In genomic region chr16:56344518-56345405, GRCh38 we compare ENCODE assay signal across 29 cellular contexts.
A peak's percentile ranks its signal among the peaks of the same experiment; 100 is the strongest.
DNase-seq lines count a peak whose midpoint lies in the region; TF ChIP-seq lines count a peak whose summit lies in the region.
"Had no signal": no experiment of that assay in that cellular context is flagged by ENCODE, and none has a peak within 500 bp of the region (broad histone marks: within the 10 kb centered on the region; RNA-seq: fewer than 3 reads in every experiment).

No MANE protein-coding gene starts in this region.

- in situ Hi-C loops in mammary epithelial cell (cut with MboI; ENCODE audit: low sequenced_read_pairs in 2 of 2) = no loop called here

- H3K9me3 Mint-ChIP-seq in MCF 10A (ENCODE audit: unreplicated experiment) = no peaks in the 10 kb centered on the region
- H3K9me3 Mint-ChIP-seq: activated CD4-positive, alpha-beta T cell treated with anti-CD3 and anti-CD28 coated beads, Interleukin-2, amount 10 ng/mL, durations not matched to agents 24 days and 14 days; activated naive CD4-positive, alpha-beta T cell treated with anti-CD3 and anti-CD28 coated beads, Interleukin-2, amount 50 U/mL, for 24 hours; neural crest cell had no signal

- CTCF ChIA-PET in MCF 10A (lab: Yijun Ruan, JAX) (interaction anchor here (0.5 to 1.9 kb wide), 8 partner anchors 10 to 462 kb away, joined by 3 to 18 read pairs (median 4); no protein-coding TSS in a partner anchor), mammary epithelial cell (lab: Charles Lee; ENCODE audit: low non-redundant PET) (no interaction called here)

- H3K4me1 Mint-ChIP-seq in MCF 10A (ENCODE audit: insufficient read depth, unreplicated experiment) = peaks cover 10% of the 10 kb centered on the region
- H3K4me1 Mint-ChIP-seq: activated CD4-positive, alpha-beta T cell treated with anti-CD3 and anti-CD28 coated beads, Interleukin-2, amount 10 ng/mL, durations not matched to agents 24 days and 14 days; activated CD8-positive, alpha-beta memory T cell treated with anti-CD3 and anti-CD28 coated beads, Interleukin-2, amount 10 ng/mL, durations not matched to agents 7 days and 5 days; activated naive CD4-positive, alpha-beta T cell treated with anti-CD3 and anti-CD28 coated beads, Interleukin-2, amount 50 U/mL, for 24 hours; B cell; neural crest cell had no signal

- H3K9me3 ChIP-seq in mammary epithelial cell (replicated peaks; ENCODE audit: insufficient read depth, low read length) (no peaks in the 10 kb centered on the region), liver (ENCODE audit: control insufficient read depth in 4 of 4, low read length in 3 of 4) (no peaks in the 10 kb centered on the region), smooth muscle cell (replicated peaks; ENCODE audit: low read depth) (no peaks in the 10 kb centered on the region)
- H3K9me3 ChIP-seq: esophagus squamous epithelium, SJCRH30, tibial artery had no signal

- no peaks in the 10 kb centered on the region for H3K27me3 Mint-ChIP-seq in MCF 10A (ENCODE audit: insufficient read depth, unreplicated experiment)
- H3K27me3 Mint-ChIP-seq: activated CD4-positive, alpha-beta T cell treated with anti-CD3 and anti-CD28 coated beads, Interleukin-2, amount 10 ng/mL, durations not matched to agents 24 days and 14 days; activated CD8-positive, alpha-beta memory T cell treated with anti-CD3 and anti-CD28 coated beads, Interleukin-2, amount 10 ng/mL, durations not matched to agents 7 days and 5 days; activated naive CD4-positive, alpha-beta T cell treated with anti-CD3 and anti-CD28 coated beads, Interleukin-2, amount 50 U/mL, for 24 hours; B cell had no signal

- intact Hi-C loops in MCF 10A (cut with micrococcal nuclease) (no loop called here), mammary epithelial cell (cut with micrococcal nuclease) (loop anchor here (1.0 kb wide), 1 partner anchor 8 kb away; no protein-coding TSS in a partner anchor), dorsolateral prefrontal cortex (cut with DNase I) (loop anchor here in 1 of 2 donors (10.0 kb wide), 1 partner anchor 500 kb away; no protein-coding TSS in a partner anchor)

- no peaks in the 10 kb centered on the region for H3F3A ChIP-seq in smooth muscle cell (ENCODE audit: low read depth)

- no peak overlapping the region for H3K27ac ChIP-seq in mammary epithelial cell (ENCODE audit: insufficient read depth, low read depth, low read length)
- peak overlapping the region in 35 of 59 donors; percentile 11 to 74 (median 43) for H3K27ac ChIP-seq in dorsolateral prefrontal cortex
- peak overlapping the region; percentile 67 to 79 for H3K27ac ChIP-seq in liver (ENCODE audit: low read depth in 1 of 2, low read length in 2 of 2)
- H3K27ac ChIP-seq in smooth muscle cell (ENCODE audit: low read depth) = peak overlapping the region; percentile 53
- H3K27ac ChIP-seq: 22Rv1, SJCRH30, tibial artery had no signal

- DNase-seq in MCF 10A (ENCODE audit: unreplicated experiment) = peak; percentile 74
- DNase-seq in mammary epithelial cell = no peak
- DNase-seq in dorsolateral prefrontal cortex = no peak
- DNase-seq in smooth muscle cell (lab: John Stamatoyannopoulos, UW; ENCODE audit: unreplicated experiment) = no peak
- DNase-seq in anterior cingulate cortex (lab: John Stamatoyannopoulos, UW) = no peak
- no peak for DNase-seq in T-helper 9 cell
- DNase-seq in NCI-H2107 (lab: John Stamatoyannopoulos, UW) = no peak
- DNase-seq: activated CD4-positive, alpha-beta T cell treated with anti-CD3 and anti-CD28 coated beads, Interleukin-2, amount 10 ng/mL, durations not matched to agents 24 days and 14 days; activated CD8-positive, alpha-beta memory T cell treated with anti-CD3 and anti-CD28 coated beads, Interleukin-2, amount 10 ng/mL, durations not matched to agents 7 days and 5 days; cerebellar nuclear complex; effector CD8-positive, alpha-beta T cell; esophagus squamous epithelium; kidney glomerular epithelial cell; NCI-H1092 treated with DMSO at 0.1 percent for 48 hours; NCI-H1930; NCI-H226; NCI-H748 treated with DMSO at 0.1 percent for 48 hours; SJCRH30; stimulated activated CD4-positive, alpha-beta T cell treated with anti-CD3 and anti-CD28 coated beads, Interleukin-4, amount 100 ng/mL, for 24 hours; stimulated activated naive CD8-positive, alpha-beta T cell treated with anti-CD3 and anti-CD28 coated beads, Interleukin-15, Interleukin-2, amounts not matched to agents 100 U/mL and 50 U/mL, for 24 hours; tibial artery had no signal

- no peak overlapping the region for H3K27ac Mint-ChIP-seq in MCF 10A (ENCODE audit: low read depth, unreplicated experiment)
- H3K27ac Mint-ChIP-seq: activated CD4-positive, alpha-beta T cell treated with anti-CD3 and anti-CD28 coated beads, Interleukin-2, amount 10 ng/mL, durations not matched to agents 24 days and 14 days; activated CD8-positive, alpha-beta memory T cell treated with anti-CD3 and anti-CD28 coated beads, Interleukin-2, amount 10 ng/mL, durations not matched to agents 7 days and 5 days; activated naive CD4-positive, alpha-beta T cell treated with anti-CD3 and anti-CD28 coated beads, Interleukin-2, amount 50 U/mL, for 24 hours; B cell; progenitor cell of endocrine pancreas had no signal

- H3K9ac ChIP-seq in mammary epithelial cell (ENCODE audit: insufficient read depth, low read length) = no peak overlapping the region
- H3K9ac ChIP-seq in liver (ENCODE audit: low read depth in 1 of 2, low read length in 2 of 2) = no peak overlapping the region
- H3K9ac ChIP-seq in smooth muscle cell (ENCODE audit: low read depth) = no peak overlapping the region

- H3K4me2 ChIP-seq in mammary epithelial cell (ENCODE audit: insufficient read depth, low read depth, low read length) (no peak overlapping the region), smooth muscle cell (no peak overlapping the region)

- H3K4me3 Mint-ChIP-seq in MCF 10A (ENCODE audit: unreplicated experiment) = no peak overlapping the region
- H3K4me3 Mint-ChIP-seq: activated CD4-positive, alpha-beta T cell treated with anti-CD3 and anti-CD28 coated beads, Interleukin-2, amount 10 ng/mL, durations not matched to agents 24 days and 14 days; activated CD8-positive, alpha-beta memory T cell treated with anti-CD3 and anti-CD28 coated beads, Interleukin-2, amount 10 ng/mL, durations not matched to agents 7 days and 5 days; activated naive CD4-positive, alpha-beta T cell treated with anti-CD3 and anti-CD28 coated beads, Interleukin-2, amount 50 U/mL, for 24 hours; B cell; neural crest cell had no signal

- H3K36me3 ChIP-seq in mammary epithelial cell (ENCODE audit: insufficient read depth, low read length) (no peaks in the 10 kb centered on the region), liver (ENCODE audit: control insufficient read depth in 4 of 4, insufficient read depth in 3 of 4, low read depth in 1 of 4, low read length in 3 of 4) (peaks cover 0 to 32% (median 9%) of the 10 kb centered on the region in 4 donors), smooth muscle cell (ENCODE audit: low read depth) (no peaks in the 10 kb centered on the region)
- H3K36me3 ChIP-seq: esophagus squamous epithelium, SJCRH30 had no signal

- H3K27me3 ChIP-seq in mammary epithelial cell (ENCODE audit: insufficient read depth, low read length) = no peaks in the 10 kb centered on the region
- no peaks in the 10 kb centered on the region for H3K27me3 ChIP-seq in dorsolateral prefrontal cortex
- H3K27me3 ChIP-seq in liver (ENCODE audit: control insufficient read depth in 4 of 4, insufficient read depth in 4 of 4, low read length in 3 of 4) = no peaks in the 10 kb centered on the region
- H3K27me3 ChIP-seq in smooth muscle cell (ENCODE audit: low read depth) = no peaks in the 10 kb centered on the region
- H3K27me3 ChIP-seq: esophagus squamous epithelium, SJCRH30, tibial artery had no signal

- 54% methylated on average over 4 of the region's 18 CpGs for WGBS in mammary epithelial cell (ENCODE audit: low coverage, missing lambda C conversion rate)
- WGBS in liver = 70% methylated on average over 18 of the region's 18 CpGs
- 68% methylated on average over 18 of the region's 18 CpGs for WGBS in smooth muscle cell (ENCODE audit: low lambda C conversion rate)

- H4K20me1 ChIP-seq in mammary epithelial cell (ENCODE audit: insufficient read depth, low read length) (no peaks in the 10 kb centered on the region), smooth muscle cell (ENCODE audit: low read depth) (no peaks in the 10 kb centered on the region)

- dilution Hi-C loops in mammary epithelial cell (cut with HindIII; ENCODE audit: low sequenced_read_pairs) = no loop called here

- H2AFZ ChIP-seq in mammary epithelial cell (ENCODE audit: low read depth, low read length) = no peak overlapping the region
- no peak overlapping the region for H2AFZ ChIP-seq in smooth muscle cell (ENCODE audit: low read depth)

- no peaks in the 10 kb centered on the region for H3K36me3 Mint-ChIP-seq in MCF 10A (ENCODE audit: insufficient read depth, unreplicated experiment)
- H3K36me3 Mint-ChIP-seq: activated CD8-positive, alpha-beta memory T cell treated with anti-CD3 and anti-CD28 coated beads, Interleukin-2, amount 10 ng/mL, durations not matched to agents 7 days and 5 days; activated naive CD4-positive, alpha-beta T cell treated with anti-CD3 and anti-CD28 coated beads, Interleukin-2, amount 50 U/mL, for 24 hours had no signal

- H3K4me1 ChIP-seq in mammary epithelial cell (ENCODE audit: insufficient read depth, low read length) = peaks cover 25% of the 10 kb centered on the region
- H3K4me1 ChIP-seq in liver (ENCODE audit: control insufficient read depth in 4 of 4, insufficient read depth in 4 of 4, low read length in 3 of 4) = peaks cover 4 to 51% (median 38%) of the 10 kb centered on the region in 4 donors
- H3K4me1 ChIP-seq in smooth muscle cell (ENCODE audit: low read depth) = no peaks in the 10 kb centered on the region
- H3K4me1 ChIP-seq: SJCRH30, tibial artery had no signal

- TF ChIP-seq CTCF in MCF 10A (IDR thresholded peaks at IDR 0.05; ENCODE audit: unreplicated experiment) (no peak), mammary epithelial cell (conservative IDR thresholded peaks at IDR 0.05 in 1 of 2, IDR thresholded peaks at IDR 0.05 in 1 of 2; ENCODE audit: extremely low read depth in 1 of 2, insufficient read depth in 1 of 2, low read depth in 1 of 2, low read length in 2 of 2) (no peak), dorsolateral prefrontal cortex (IDR thresholded peaks at IDR 0.05 in 54 of 56, conservative IDR thresholded peaks at IDR 0.05 in 2 of 56; ENCODE audit: low read depth in 1 of 56, partially characterized antibody in 56 of 56) (no peak), liver (IDR thresholded peaks at IDR 0.05; ENCODE audit: low read depth, low read length, missing input control) (no peak), smooth muscle cell (IDR thresholded peaks at IDR 0.05; ENCODE audit: borderline replicate concordance, insufficient read depth, poor library complexity, severe bottlenecking) (no peak)

- POLR2A ChIA-PET in MCF 10A (lab: Yijun Ruan, JAX) = interaction anchor here (0.6 to 1.7 kb wide), 5 partner anchors 11 to 281 kb away, joined by 3 to 6 read pairs (median 4); partner anchors contain the start of genes MT1E, NUDT21 and OGFOD1

- H3K79me2 ChIP-seq in mammary epithelial cell (ENCODE audit: insufficient read depth, low read length) = no peaks in the 10 kb centered on the region
- H3K79me2 ChIP-seq in smooth muscle cell (ENCODE audit: low read depth) = no peaks in the 10 kb centered on the region

- no peak for TF ChIP-seq RAD21 in liver (IDR thresholded peaks at IDR 0.05)

- BruUV-seq in MCF 10A (replicated peaks; lab: Mats Ljungman, UMichigan) (no TSS peak), mammary epithelial cell (replicated peaks; lab: Mats Ljungman, UMichigan) (no TSS peak)

- H3K4me3 ChIP-seq in mammary epithelial cell (replicated peaks in 1 of 3; ENCODE audit: insufficient read depth in 1 of 3, low read depth in 2 of 3, low read length in 3 of 3) (no peak overlapping the region), dorsolateral prefrontal cortex (no peak overlapping the region), liver (ENCODE audit: low read depth in 1 of 3, low read length in 3 of 3) (no peak overlapping the region), smooth muscle cell (no peak overlapping the region)
- H3K4me3 ChIP-seq: esophagus squamous epithelium, GM12878, SJCRH30, skin epidermis, tibial artery had no signal
